ENCODE assay signal across 1 cellular context in genomic region chr22:24485608-24486007, GRCh38.
TF ChIP-seq lines count a peak whose summit lies in the region.

No MANE protein-coding gene starts in this region.

TF ChIP-seq in H1, 55 proteins besides CTCF, POLR2A, EP300 and RAD21:
- TF ChIP-seq TEAD4 (IDR thresholded peaks at IDR 0.05; ENCODE audit: low read depth, low read length): no peak
- TF ChIP-seq EZH2 (IDR thresholded peaks at IDR 0.05; ENCODE audit: low read depth, low read length, severe bottlenecking): no peak
- TF ChIP-seq SIX5 (IDR thresholded peaks at IDR 0.05; ENCODE audit: low read depth, low read length): no peak
- no peak for TF ChIP-seq BRCA1 (IDR thresholded peaks at IDR 0.05; ENCODE audit: low read depth, low read length)
- no peak for TF ChIP-seq RXRA (IDR thresholded peaks at IDR 0.05; ENCODE audit: insufficient read depth, low read depth, low read length)
- no peak for TF ChIP-seq TBP (IDR thresholded peaks at IDR 0.05; ENCODE audit: low read depth, low read length)
- no peak for TF ChIP-seq SRF (IDR thresholded peaks at IDR 0.05; ENCODE audit: low read depth, low read length)
- no peak for TF ChIP-seq ATF3 (IDR thresholded peaks at IDR 0.05; ENCODE audit: insufficient read depth, low read depth, low read length)
- TF ChIP-seq NRF1 (IDR thresholded peaks at IDR 0.05; ENCODE audit: low read depth, low read length): no peak
- TF ChIP-seq KDM5A (IDR thresholded peaks at IDR 0.05; ENCODE audit: low read length): no peak
- no peak for TF ChIP-seq POU5F1 (IDR thresholded peaks at IDR 0.05; ENCODE audit: low read depth, low read length)
- no peak for TF ChIP-seq TAF1 (IDR thresholded peaks at IDR 0.05; ENCODE audit: low read depth, low read length)
- no peak for TF ChIP-seq SIN3A (conservative IDR thresholded peaks at IDR 0.05 in 1 of 2, IDR thresholded peaks at IDR 0.05 in 1 of 2; ENCODE audit: low read depth in 1 of 2, low read length in 2 of 2)
- no peak for TF ChIP-seq CEBPB (IDR thresholded peaks at IDR 0.05; ENCODE audit: low read depth, low read length)
- no peak for TF ChIP-seq CHD7 (IDR thresholded peaks at IDR 0.05; ENCODE audit: insufficient replicate concordance, low read length)
- no peak for TF ChIP-seq CBX8 (IDR thresholded peaks at IDR 0.05; ENCODE audit: borderline replicate concordance, low read depth, low read length)
- no peak for TF ChIP-seq NANOG (IDR thresholded peaks at IDR 0.05; ENCODE audit: insufficient read depth, low read depth, low read length, poor library complexity, severe bottlenecking)
- no peak for TF ChIP-seq CREB1 (IDR thresholded peaks at IDR 0.05)
- TF ChIP-seq JUND (IDR thresholded peaks at IDR 0.05; ENCODE audit: low read length): no peak
- TF ChIP-seq SP2 (IDR thresholded peaks at IDR 0.05; ENCODE audit: low read length): no peak
